ENCODE assay signal across 9 cellular contexts in genomic region chr2:204452464-204453023, GRCh38.
A peak's percentile ranks its signal among the peaks of the same experiment; 100 is the strongest.
DNase-seq lines count a peak whose midpoint lies in the region; ATAC-seq, FAIRE-seq and TF ChIP-seq lines count a peak whose summit lies in the region.
"Had no signal": no experiment of that assay in that cellular context is flagged by ENCODE, and none has a peak within 500 bp of the region (broad histone marks: within the 10 kb centered on the region; RNA-seq: fewer than 3 reads in every experiment).

No MANE protein-coding gene starts in this region.

- H3K4me1 ChIP-seq in A549 = peaks cover 27% of the 10 kb centered on the region
- H3K4me1 ChIP-seq in HUES6 (ENCODE audit: control insufficient read depth, insufficient read depth, low read length) = peaks cover 24% of the 10 kb centered on the region
- peaks cover 22% of the 10 kb centered on the region for H3K4me1 ChIP-seq in upper lobe of right lung

- in situ Hi-C loops in GM13976 (cut with MboI; ENCODE audit: low sequenced_read_pairs, unreplicated experiment) = no loop called here

- ATAC-seq in A549 = peak; percentile 95 to 97
- ATAC-seq in upper lobe of right lung = peak; percentile 90

- H3K4me2 ChIP-seq in A549 = peak overlapping the region; percentile 83

- no peak for TF ChIP-seq EP300 in A549 (IDR thresholded peaks at IDR 0.05)

- no peak for TF ChIP-seq POLR2A in A549 (IDR thresholded peaks at IDR 0.05; ENCODE audit: low read length)

- peak; percentile 58 to 87 for DNase-seq in A549 (ENCODE audit: low read depth in 1 of 2, low spot score in 1 of 2)
- DNase-seq in MCF 10A (ENCODE audit: unreplicated experiment) = peak; percentile 85
- DNase-seq in kidney tubule cell (ENCODE audit: low spot score) = peak; percentile 99
- DNase-seq in upper lobe of right lung = no peak
- no peak for DNase-seq in GM13976 (ENCODE audit: low spot score)
- no peak for DNase-seq in stimulated activated CD4-positive, alpha-beta T cell treated with anti-CD3 and anti-CD28 coated beads, Interleukin-2, amount 100 ng/mL, for 24 hours
- no peak for DNase-seq in AML-193 (lab: John Stamatoyannopoulos, UW)
- DNase-seq: DND-41 had no signal

- no peaks in the 10 kb centered on the region for H3K27me3 Mint-ChIP-seq in MCF 10A (ENCODE audit: insufficient read depth, unreplicated experiment)

- CTCF ChIA-PET in A549 (lab: Yijun Ruan, JAX) = no interaction called here
- CTCF ChIA-PET in MCF 10A (lab: Yijun Ruan, JAX) = interaction anchor here (0.6 kb wide), 1 partner anchor 36 kb away, joined by 3 read pairs; no protein-coding TSS in a partner anchor

- 5% methylated on average over 7 of the region's 7 CpGs for WGBS in A549 (ENCODE audit: missing lambda C conversion rate)

- H3K9ac ChIP-seq in HUES6 (ENCODE audit: low read length) = no peak overlapping the region

- POLR2A ChIA-PET in A549 (lab: Yijun Ruan, JAX) (no interaction called here), MCF 10A (lab: Yijun Ruan, JAX) (interaction anchor here (0.9 kb wide), 1 partner anchor 10 kb away, joined by 3 read pairs; no protein-coding TSS in a partner anchor)

- H3K4me3 ChIP-seq in A549 (no peak overlapping the region), HUES6 (ENCODE audit: low read depth, low read length) (no peak overlapping the region), upper lobe of right lung (no peak overlapping the region)

- TF ChIP-seq CTCF in A549 (IDR thresholded peaks at IDR 0.05) (no peak), MCF 10A (IDR thresholded peaks at IDR 0.05; ENCODE audit: unreplicated experiment) (no peak), upper lobe of right lung (IDR thresholded peaks at IDR 0.05) (no peak), GM13976 (IDR thresholded peaks at IDR 0.05; ENCODE audit: borderline replicate concordance, control extremely low read depth, extremely low read depth, insufficient read depth, missing control alignments) (no peak)

- H3K4me3 Mint-ChIP-seq in MCF 10A (ENCODE audit: unreplicated experiment) = no peak overlapping the region

- peaks cover 6% of the 10 kb centered on the region for H3K9me3 Mint-ChIP-seq in MCF 10A (ENCODE audit: unreplicated experiment)

- H3K36me3 ChIP-seq in HUES6 (ENCODE audit: control insufficient read depth, insufficient read depth, low read length) (no peaks in the 10 kb centered on the region), upper lobe of right lung (no peaks in the 10 kb centered on the region)

- no peak; a peak in 1 of 5 replicates for TF ChIP-seq RAD21 in A549 (conservative IDR thresholded peaks at IDR 0.05 in 1 of 2, IDR thresholded peaks at IDR 0.05 in 1 of 2)

- no peak for FAIRE-seq in A549 (lab: Jason Lieb, UNC)

- H3K27ac Mint-ChIP-seq in MCF 10A (ENCODE audit: low read depth, unreplicated experiment) = peak overlapping the region; percentile 88

- intact Hi-C loops in MCF 10A (cut with micrococcal nuclease) (loop anchor here (5.0 kb wide), 1 partner anchor 95 kb away; the partner anchor contains the start of gene PARD3B), upper lobe of right lung (cut with DNase I) (no loop called here)

- no peaks in the 10 kb centered on the region for H3K9me3 ChIP-seq in A549
- no peaks in the 10 kb centered on the region for H3K9me3 ChIP-seq in HUES6 (ENCODE audit: control insufficient read depth, insufficient read depth, low read depth, low read length)
- H3K9me3 ChIP-seq in upper lobe of right lung = no peaks in the 10 kb centered on the region

- BruUV-seq in MCF 10A (replicated peaks; lab: Mats Ljungman, UMichigan) = no TSS peak

- no peaks in the 10 kb centered on the region for H3K36me3 Mint-ChIP-seq in MCF 10A (ENCODE audit: insufficient read depth, unreplicated experiment)

- H3K4me1 Mint-ChIP-seq in MCF 10A (ENCODE audit: insufficient read depth, unreplicated experiment) = peaks cover 7% of the 10 kb centered on the region

- H3K27me3 ChIP-seq in HUES6 (ENCODE audit: control insufficient read depth, insufficient read depth, low read length) (no peaks in the 10 kb centered on the region), upper lobe of right lung (no peaks in the 10 kb centered on the region)

- H3K27ac ChIP-seq in A549 (peak overlapping the region; percentile 39 to 59; a peak in 5 of 6 replicates), HUES6 (ENCODE audit: low read depth, low read length) (peak overlapping the region; percentile 61; the same call in 1 of the 2 replicates), upper lobe of right lung (peak overlapping the region; percentile 82)

TF ChIP-seq in A549, 52 proteins besides CTCF, POLR2A, EP300 and RAD21:
- TF ChIP-seq FOSL2 (IDR thresholded peaks at IDR 0.05) (no peak; the same call in 1 of the 2 replicates), FOSL2 (CRISPR knock-in tag; IDR thresholded peaks at IDR 0.05) (peak; percentile 79), HEYL (CRISPR knock-in tag; IDR thresholded peaks at IDR 0.05) (no peak)

Comparison
In these comparisons a context has a peak if more than half of its experiments do, and no peak if none do; other contexts are left out.
1. DNase-seq: peak in A549 (2 of 2), MCF 10A (single experiment) and kidney tubule cell (single experiment); none in upper lobe of right lung (single experiment), GM13976 (single experiment), stimulated activated CD4-positive, alpha-beta T cell treated with anti-CD3 and anti-CD28 coated beads, Interleukin-2, amount 100 ng/mL, for 24 hours (0 of 2) and AML-193 (0 of 2).
2. Peak in every context shown above with its lines, with median percentiles within 50 percentile points of each other: H3K27ac ChIP-seq.